Comparison of ENCODE assay signal across 15 cellular contexts in the genomic region with DNA sequence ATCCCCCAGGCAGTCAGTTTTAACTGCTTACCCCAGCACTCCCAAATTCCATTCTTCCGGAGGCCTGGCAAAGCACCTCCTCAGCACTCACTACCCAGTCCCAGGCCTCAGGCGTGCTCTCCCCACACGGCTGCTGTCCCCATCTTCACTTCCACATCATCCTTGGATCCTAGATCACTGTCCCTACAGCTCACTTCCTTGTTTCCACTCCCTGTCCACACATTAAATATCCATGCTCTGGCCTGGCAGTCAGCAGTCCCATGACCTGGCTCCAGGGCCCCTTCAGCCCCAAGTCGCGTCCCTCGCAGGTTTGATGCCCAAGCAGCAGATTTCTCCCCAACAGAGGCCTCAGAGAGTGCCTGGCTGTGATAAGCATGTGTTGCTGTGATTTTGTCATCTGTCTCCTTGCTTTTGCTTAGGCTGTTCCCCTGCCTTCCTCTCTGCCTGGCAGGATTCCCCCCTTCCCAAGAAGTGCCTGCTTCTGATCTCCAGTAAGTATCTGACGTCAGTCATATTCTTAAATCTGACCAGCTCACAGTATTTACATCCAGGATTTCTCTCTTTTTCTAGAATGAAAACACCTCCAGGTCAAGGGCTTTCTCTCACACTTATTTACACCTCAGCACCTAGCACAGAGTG.
DNase-seq lines count a peak whose midpoint lies in the region; ATAC-seq and TF ChIP-seq lines count a peak whose summit lies in the region.
"Had no signal": no experiment of that assay in that cellular context is flagged by ENCODE, and none has a peak within 500 bp of the region (broad histone marks: within the 10 kb centered on the region; RNA-seq: fewer than 3 reads in every experiment).

No MANE protein-coding gene starts in this region.

- no peak for TF ChIP-seq CTCF in coronary artery (IDR thresholded peaks at IDR 0.05)
- no peak for TF ChIP-seq CTCF in testis (IDR thresholded peaks at IDR 0.05)

- 48 to 71% methylated on average over 7 of the region's 7 CpGs for WGBS in testis, 2 donors

- no peaks in the 10 kb centered on the region for H3K27me3 ChIP-seq in muscle layer of duodenum (ENCODE audit: low read depth, low read length)
- H3K27me3 ChIP-seq in testis = no peaks in the 10 kb centered on the region
- H3K27me3 ChIP-seq: body of pancreas had no signal

- no peaks in the 10 kb centered on the region for H3K36me3 ChIP-seq in muscle layer of duodenum (ENCODE audit: control insufficient read depth in 1 of 2, insufficient read depth in 2 of 2, low read length in 2 of 2)
- no peaks in the 10 kb centered on the region for H3K36me3 ChIP-seq in testis (ENCODE audit: low read depth, missing control alignments)

- TF ChIP-seq POLR2A in testis (IDR thresholded peaks at IDR 0.05) = no peak

- ATAC-seq in GM18907 (IDR thresholded peaks at IDR 0.05; ENCODE audit: unreplicated experiment) (no peak), GM21619 (IDR thresholded peaks at IDR 0.05; ENCODE audit: unreplicated experiment) (no peak), SK-N-SH treated with all-trans-retinoic acid at 6 μM for 48 hours (no peak)
- ATAC-seq: body of pancreas; esophagus mucosa; naive thymus-derived CD4-positive, alpha-beta T cell; T-cell had no signal

- H3K4me1 ChIP-seq in muscle layer of duodenum (ENCODE audit: control insufficient read depth in 1 of 2, insufficient read depth in 2 of 2, low read length in 2 of 2) (peaks cover 15 to 24% of the 10 kb centered on the region in 2 donors), testis (peaks cover 72% of the 10 kb centered on the region)

- intact Hi-C loops in testis (cut with DNase I; ENCODE audit: low total_unique reads) = no loop called here

- H3K27ac ChIP-seq in coronary artery (peak overlapping the region; percentile 38 to 83), muscle layer of duodenum (ENCODE audit: low read length) (peak overlapping the region; percentile 87), testis (peak overlapping the region; percentile 83 to 90)

- peak; percentile 53 for DNase-seq in LHCN-M2 (ENCODE audit: low read depth)
- DNase-seq in coronary artery (ENCODE audit: low spot score) = no peak
- no peak for DNase-seq in testis
- DNase-seq in DMS79 (lab: John Stamatoyannopoulos, UW) = no peak
- DNase-seq: activated CD4-positive, alpha-beta T cell treated with anti-CD3 and anti-CD28 coated beads for 48 hours; body of pancreas; C1 segment of cervical spinal cord; naive thymus-derived CD4-positive, alpha-beta T cell; NCI-H2107; T-cell had no signal

- H3K9me3 ChIP-seq in muscle layer of duodenum (ENCODE audit: control insufficient read depth in 1 of 2, low read length in 2 of 2) (no peaks in the 10 kb centered on the region), testis (no peaks in the 10 kb centered on the region)
- H3K9me3 ChIP-seq: body of pancreas had no signal

- H3K4me3 ChIP-seq in coronary artery (no peak overlapping the region), muscle layer of duodenum (ENCODE audit: low read depth in 1 of 2, low read length in 2 of 2) (peak overlapping the region in 1 of 2 donors; percentile 21), testis (no peak overlapping the region)
- H3K4me3 ChIP-seq: body of pancreas had no signal

TF ChIP-seq in SK-N-SH treated with all-trans-retinoic acid at 6 μM for 48 hours, 23 proteins besides CTCF, POLR2A, EP300 and RAD21:
- TF ChIP-seq, protein P1, sequence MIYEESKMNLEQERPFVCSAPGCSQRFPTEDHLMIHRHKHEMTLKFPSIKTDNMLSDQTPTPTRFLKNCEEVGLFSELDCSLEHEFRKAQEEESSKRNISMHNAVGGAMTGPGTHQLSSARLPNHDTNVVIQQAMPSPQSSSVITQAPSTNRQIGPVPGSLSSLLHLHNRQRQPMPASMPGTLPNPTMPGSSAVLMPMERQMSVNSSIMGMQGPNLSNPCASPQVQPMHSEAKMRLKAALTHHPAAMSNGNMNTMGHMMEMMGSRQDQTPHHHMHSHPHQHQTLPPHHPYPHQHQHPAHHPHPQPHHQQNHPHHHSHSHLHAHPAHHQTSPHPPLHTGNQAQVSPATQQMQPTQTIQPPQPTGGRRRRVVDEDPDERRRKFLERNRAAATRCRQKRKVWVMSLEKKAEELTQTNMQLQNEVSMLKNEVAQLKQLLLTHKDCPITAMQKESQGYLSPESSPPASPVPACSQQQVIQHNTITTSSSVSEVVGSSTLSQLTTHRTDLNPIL (CRISPR knock-in tag; IDR thresholded peaks at IDR 0.05; ENCODE audit: low read depth) = no peak
- TF ChIP-seq ESRRG (CRISPR knock-in tag; IDR thresholded peaks at IDR 0.05) (no peak), PPARA (CRISPR knock-in tag; IDR thresholded peaks at IDR 0.05; ENCODE audit: borderline replicate concordance) (no peak), RARB (CRISPR knock-in tag; IDR thresholded peaks at IDR 0.05) (no peak), ZNF565 (CRISPR knock-in tag; conservative IDR thresholded peaks at IDR 0.05; ENCODE audit: low read depth) (no peak), GLIS3 (CRISPR knock-in tag; IDR thresholded peaks at IDR 0.05) (no peak)
TF ChIP-seq in SK-N-SH treated with all-trans-retinoic acid at 6 μM for 48 hours: peak in this region for 0.
